ENCODE assay signal across 1 cellular context in genomic region chr6:17482711-17483110, GRCh38.
TF ChIP-seq lines count a peak whose summit lies in the region.

No MANE protein-coding gene starts in this region.

TF ChIP-seq in WTC11, 78 proteins besides CTCF, POLR2A, EP300 and RAD21:
- TF ChIP-seq, protein P1, sequence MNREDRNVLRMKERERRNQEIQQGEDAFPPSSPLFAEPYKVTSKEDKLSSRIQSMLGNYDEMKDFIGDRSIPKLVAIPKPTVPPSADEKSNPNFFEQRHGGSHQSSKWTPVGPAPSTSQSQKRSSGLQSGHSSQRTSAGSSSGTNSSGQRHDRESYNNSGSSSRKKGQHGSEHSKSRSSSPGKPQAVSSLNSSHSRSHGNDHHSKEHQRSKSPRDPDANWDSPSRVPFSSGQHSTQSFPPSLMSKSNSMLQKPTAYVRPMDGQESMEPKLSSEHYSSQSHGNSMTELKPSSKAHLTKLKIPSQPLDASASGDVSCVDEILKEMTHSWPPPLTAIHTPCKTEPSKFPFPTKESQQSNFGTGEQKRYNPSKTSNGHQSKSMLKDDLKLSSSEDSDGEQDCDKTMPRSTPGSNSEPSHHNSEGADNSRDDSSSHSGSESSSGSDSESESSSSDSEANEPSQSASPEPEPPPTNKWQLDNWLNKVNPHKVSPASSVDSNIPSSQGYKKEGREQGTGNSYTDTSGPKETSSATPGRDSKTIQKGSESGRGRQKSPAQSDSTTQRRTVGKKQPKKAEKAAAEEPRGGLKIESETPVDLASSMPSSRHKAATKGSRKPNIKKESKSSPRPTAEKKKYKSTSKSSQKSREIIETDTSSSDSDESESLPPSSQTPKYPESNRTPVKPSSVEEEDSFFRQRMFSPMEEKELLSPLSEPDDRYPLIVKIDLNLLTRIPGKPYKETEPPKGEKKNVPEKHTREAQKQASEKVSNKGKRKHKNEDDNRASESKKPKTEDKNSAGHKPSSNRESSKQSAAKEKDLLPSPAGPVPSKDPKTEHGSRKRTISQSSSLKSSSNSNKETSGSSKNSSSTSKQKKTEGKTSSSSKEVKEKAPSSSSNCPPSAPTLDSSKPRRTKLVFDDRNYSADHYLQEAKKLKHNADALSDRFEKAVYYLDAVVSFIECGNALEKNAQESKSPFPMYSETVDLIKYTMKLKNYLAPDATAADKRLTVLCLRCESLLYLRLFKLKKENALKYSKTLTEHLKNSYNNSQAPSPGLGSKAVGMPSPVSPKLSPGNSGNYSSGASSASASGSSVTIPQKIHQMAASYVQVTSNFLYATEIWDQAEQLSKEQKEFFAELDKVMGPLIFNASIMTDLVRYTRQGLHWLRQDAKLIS (CRISPR knock-in tag; IDR thresholded peaks at IDR 0.05; ENCODE audit: borderline replicate concordance), result no peak
- TF ChIP-seq PRDM15 (CRISPR knock-in tag; IDR thresholded peaks at IDR 0.05), result no peak
- TF ChIP-seq, protein P2, sequence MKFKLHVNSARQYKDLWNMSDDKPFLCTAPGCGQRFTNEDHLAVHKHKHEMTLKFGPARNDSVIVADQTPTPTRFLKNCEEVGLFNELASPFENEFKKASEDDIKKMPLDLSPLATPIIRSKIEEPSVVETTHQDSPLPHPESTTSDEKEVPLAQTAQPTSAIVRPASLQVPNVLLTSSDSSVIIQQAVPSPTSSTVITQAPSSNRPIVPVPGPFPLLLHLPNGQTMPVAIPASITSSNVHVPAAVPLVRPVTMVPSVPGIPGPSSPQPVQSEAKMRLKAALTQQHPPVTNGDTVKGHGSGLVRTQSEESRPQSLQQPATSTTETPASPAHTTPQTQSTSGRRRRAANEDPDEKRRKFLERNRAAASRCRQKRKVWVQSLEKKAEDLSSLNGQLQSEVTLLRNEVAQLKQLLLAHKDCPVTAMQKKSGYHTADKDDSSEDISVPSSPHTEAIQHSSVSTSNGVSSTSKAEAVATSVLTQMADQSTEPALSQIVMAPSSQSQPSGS (CRISPR knock-in tag; IDR thresholded peaks at IDR 0.05; ENCODE audit: borderline replicate concordance, low read depth), result no peak
- TF ChIP-seq, protein P3, sequence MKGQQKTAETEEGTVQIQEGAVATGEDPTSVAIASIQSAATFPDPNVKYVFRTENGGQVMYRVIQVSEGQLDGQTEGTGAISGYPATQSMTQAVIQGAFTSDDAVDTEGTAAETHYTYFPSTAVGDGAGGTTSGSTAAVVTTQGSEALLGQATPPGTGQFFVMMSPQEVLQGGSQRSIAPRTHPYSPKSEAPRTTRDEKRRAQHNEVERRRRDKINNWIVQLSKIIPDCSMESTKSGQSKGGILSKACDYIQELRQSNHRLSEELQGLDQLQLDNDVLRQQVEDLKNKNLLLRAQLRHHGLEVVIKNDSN (CRISPR knock-in tag; IDR thresholded peaks at IDR 0.05), result no peak
- no peak for TF ChIP-seq RELA (CRISPR knock-in tag; IDR thresholded peaks at IDR 0.05; ENCODE audit: borderline replicate concordance)
- TF ChIP-seq SP1 (CRISPR knock-in tag; conservative IDR thresholded peaks at IDR 0.05), result no peak
- no peak for TF ChIP-seq ZNF138 (CRISPR knock-in tag; conservative IDR thresholded peaks at IDR 0.05)
- no peak for TF ChIP-seq GABPB1 (CRISPR knock-in tag; IDR thresholded peaks at IDR 0.05)
- TF ChIP-seq NFATC4 (CRISPR knock-in tag; IDR thresholded peaks at IDR 0.05), result no peak
- TF ChIP-seq ESRRA (CRISPR knock-in tag; IDR thresholded peaks at IDR 0.05; ENCODE audit: borderline replicate concordance), result no peak
TF ChIP-seq in WTC11: peak in this region for 0.
